ENCODE assay signal across 17 cellular contexts in the genomic region with DNA sequence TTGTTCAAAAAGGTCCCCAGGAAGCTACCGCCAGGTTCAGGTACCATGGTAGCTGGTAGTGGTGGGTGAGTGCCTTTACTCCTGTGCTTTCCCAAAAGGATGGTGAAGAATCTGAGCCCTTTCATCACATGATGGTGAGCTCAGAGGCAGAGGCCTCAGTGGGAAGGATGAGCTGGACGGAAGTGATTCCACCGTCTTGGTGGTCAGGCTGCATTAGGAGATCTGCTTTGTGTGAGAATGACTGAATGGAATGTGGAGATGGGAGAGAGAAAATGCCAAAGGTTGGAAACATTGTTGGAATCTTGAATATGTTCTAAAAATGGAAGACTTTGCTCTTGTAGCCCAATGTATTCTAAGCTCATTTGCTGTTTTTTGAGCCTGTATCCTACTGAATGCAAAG.
A peak's percentile ranks its signal among the peaks of the same experiment; 100 is the strongest.
DNase-seq lines count a peak whose midpoint lies in the region; ATAC-seq and TF ChIP-seq lines count a peak whose summit lies in the region.
"Had no signal": no experiment of that assay in that cellular context is flagged by ENCODE, and none has a peak within 500 bp of the region (broad histone marks: within the 10 kb centered on the region; RNA-seq: fewer than 3 reads in every experiment).

No MANE protein-coding gene starts in this region.

- H3K4me3 ChIP-seq in HFF-Myc (replicated peaks; ENCODE audit: low read depth, low read length) (no peak overlapping the region), astrocyte of the cerebellum (ENCODE audit: low read depth, low read length) (no peak overlapping the region)
- H3K4me3 ChIP-seq: GM12878, testis had no signal

- intact Hi-C loops in sciatic nerve (cut with DNase I) = no loop called here

- in situ Hi-C loops in astrocyte of the cerebellum (cut with HindIII; ENCODE audit: low sequenced_read_pairs) = no loop called here

- DNase-seq in 8988T (peak; percentile 29), HFF-Myc (ENCODE audit: extremely low read depth, low read depth) (peak; percentile 25), astrocyte of the cerebellum (ENCODE audit: low read depth) (peak; percentile 37), iris pigment epithelial cell (ENCODE audit: low read depth) (peak; percentile 89), cerebellar nuclear complex (lab: John Stamatoyannopoulos, UW) (no peak), NCI-H2081 treated with DMSO at 0.1 percent for 48 hours (lab: John Stamatoyannopoulos, UW) (no peak), sciatic nerve (ENCODE audit: low spot score) (no peak)
- no peak for DNase-seq in activated CD8-positive, alpha-beta memory T cell treated with anti-CD3 and anti-CD28 coated beads, Interleukin-2, amount 50 U/mL, for 48 hours
- DNase-seq: activated CD8-positive, alpha-beta memory T cell treated with anti-CD3 and anti-CD28 coated beads for 24 hours; activated naive CD4-positive, alpha-beta T cell treated with anti-CD3 and anti-CD28 coated beads for 36 hours; dermis blood vessel endothelial cell; DMS153; H7; NCI-H526; testis had no signal

- ATAC-seq in sciatic nerve = no peak
- ATAC-seq: GM12878, left lobe of liver had no signal

- TF ChIP-seq CTCF in HFF-Myc (IDR thresholded peaks at IDR 0.05; ENCODE audit: low read depth, low read length, missing control alignments) = no peak
- no peak for TF ChIP-seq CTCF in astrocyte of the cerebellum (IDR thresholded peaks at IDR 0.05; ENCODE audit: low read depth, low read length, missing control alignments)

Comparison
In these comparisons a context has a peak if more than half of its experiments do, and no peak if none do; other contexts are left out.
1. DNase-seq: peak in 8988T (single experiment), HFF-Myc (single experiment), astrocyte of the cerebellum (single experiment) and iris pigment epithelial cell (single experiment); none in activated CD8-positive, alpha-beta memory T cell treated with anti-CD3 and anti-CD28 coated beads, Interleukin-2, amount 50 U/mL, for 48 hours (single experiment), cerebellar nuclear complex (0 of 2), NCI-H2081 treated with DMSO at 0.1 percent for 48 hours (single experiment) and sciatic nerve (single experiment).